Comparison of ENCODE assay signal across 8 cellular contexts in the genomic region with DNA sequence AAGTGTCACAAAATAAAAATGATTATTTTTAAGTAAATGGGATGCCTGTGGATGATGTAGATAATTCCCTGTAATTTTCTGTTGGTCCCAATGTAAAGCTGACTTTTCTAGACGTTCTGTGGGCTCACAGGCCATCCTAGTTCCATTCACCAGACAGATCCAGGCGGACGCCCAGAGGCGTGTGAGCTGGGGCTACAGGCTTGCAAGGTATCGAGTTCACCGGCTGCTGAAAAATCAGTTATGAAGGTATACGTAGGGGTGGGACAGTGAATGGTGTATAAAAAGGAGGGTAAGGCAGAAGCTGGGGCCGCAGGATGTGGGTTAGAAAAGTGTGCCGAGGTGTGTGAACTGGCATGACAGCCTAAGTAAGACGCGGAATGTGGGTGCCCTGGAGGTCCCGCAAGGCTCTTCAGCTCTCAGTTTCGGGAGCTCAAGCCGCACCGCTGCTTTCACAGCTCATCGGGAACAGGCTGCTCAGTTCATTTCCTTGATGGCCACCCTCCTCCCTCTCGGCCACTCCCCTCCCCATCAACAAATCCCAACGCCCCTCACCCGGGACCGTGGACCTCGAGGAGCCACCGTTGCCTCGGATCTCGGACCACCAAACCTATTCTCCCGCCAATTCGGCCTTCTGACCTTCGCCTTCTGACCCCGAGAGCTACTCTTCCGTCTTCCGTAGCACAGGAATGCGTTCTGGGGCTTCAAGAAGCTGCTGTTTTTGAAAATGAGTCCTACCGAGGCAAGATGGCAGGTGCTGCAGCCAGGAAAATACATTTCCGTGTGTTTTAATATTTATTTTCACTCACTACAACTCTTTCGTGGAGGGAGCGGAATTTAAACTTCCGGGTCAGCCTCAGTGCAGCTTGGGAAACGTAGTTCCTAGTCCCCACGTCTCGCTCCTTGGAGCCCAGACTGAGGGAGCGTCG. TPM values are rescaled to one million over a fixed set of nuclear protein-coding genes. Genes with fewer than 3 reads are reported as not detected.
DNase-seq lines count a peak whose midpoint lies in the region; ATAC-seq and TF ChIP-seq lines count a peak whose summit lies in the region.

Gene XNDC1N, minus strand, starts transcription at position 782 of the 926 bp plus-strand sequence. CDS start 5,241 bp downstream, outside the sequence.

- H3K4me1 ChIP-seq in BLaER1 treated with 17β-estradiol and CSF1 and Interleukin-3, amounts not matched to agents 10 nM and 100 nM = peaks cover 24 to 47% (median 38%) of the 10 kb centered on the region in 10 experiments

- peaks cover 0 to 35% (median 14%) of the 10 kb centered on the region in 11 experiments; a peak in 14 of 22 replicates for H3K36me3 ChIP-seq in BLaER1 treated with 17β-estradiol and CSF1 and Interleukin-3, amounts not matched to agents 10 nM and 100 nM

- peaks cover 0 to 22% (median 11%) of the 10 kb centered on the region in 11 experiments; a peak in 10 of 22 replicates for H4K20me1 ChIP-seq in BLaER1 treated with 17β-estradiol and CSF1 and Interleukin-3, amounts not matched to agents 10 nM and 100 nM

- H3K4me3 ChIP-seq in BLaER1 treated with 17β-estradiol and CSF1 and Interleukin-3, amounts not matched to agents 10 nM and 100 nM = peak within 1 kb of the TSS; percentile 72 to 95 (median 88)
- H3K4me3 ChIP-seq in lower leg skin (ENCODE audit: low read depth, poor library complexity, severe bottlenecking) = peak within 1 kb of the TSS; percentile 73

- H3K4me2 ChIP-seq in BLaER1 treated with 17β-estradiol and CSF1 and Interleukin-3, amounts not matched to agents 10 nM and 100 nM = peak within 1 kb of the TSS; percentile 89 to 99 (median 95)

- WGBS in lower leg skin, 2 donors = 0 to 1% methylated on average over 41 of the region's 41 CpGs

- peak; percentile 77 for ATAC-seq in HG03354 (IDR thresholded peaks at IDR 0.05; ENCODE audit: poor library complexity, severe bottlenecking, unreplicated experiment)

- H3K27ac ChIP-seq in BLaER1 treated with 17β-estradiol and CSF1 and Interleukin-3, amounts not matched to agents 10 nM and 100 nM = peak within 1 kb of the TSS; percentile 95 to 99 (median 98)

- no peaks in the 10 kb centered on the region for H3K9me3 ChIP-seq in BLaER1 treated with 17β-estradiol and CSF1 and Interleukin-3, amounts not matched to agents 10 nM and 100 nM (replicated peaks in 1 of 11)

- peak within 1 kb of the TSS; percentile 92 to 98 (median 95) for H3K9ac ChIP-seq in BLaER1 treated with 17β-estradiol and CSF1 and Interleukin-3, amounts not matched to agents 10 nM and 100 nM

- no peaks in the 10 kb centered on the region for H3K27me3 ChIP-seq in BLaER1 treated with 17β-estradiol and CSF1 and Interleukin-3, amounts not matched to agents 10 nM and 100 nM

- intact Hi-C loops in lower leg skin (cut with DNase I; ENCODE audit: low total_unique reads) = no loop called here

- peak; percentile 94 for DNase-seq in NCI-H345 (lab: John Stamatoyannopoulos, UW)
- DNase-seq in activated CD4-positive, CD25-positive, alpha-beta regulatory T cell treated with anti-CD3 and anti-CD28 coated beads, Interleukin-2, amount 50 U/mL, for 16 hours (ENCODE audit: low read depth, low spot score) = peak; percentile 70
- DNase-seq in dermis blood vessel endothelial cell = peak; percentile 91
- DNase-seq in lower leg skin (ENCODE audit: low spot score in 2 of 2) = peak; percentile 67 to 89
- DNase-seq in stimulated activated CD4-positive, alpha-beta T cell treated with anti-CD3 and anti-CD28 coated beads, TNF-alpha, amount 100 ng/mL, for 4 hours (ENCODE audit: low read depth in 3 of 3) = peak in 2 of 3 experiments; percentile 19 to 42

- TF ChIP-seq POLR2A in GM19193 (IDR thresholded peaks at IDR 0.05; ENCODE audit: extremely low read depth, insufficient read depth, insufficient read length) (peak; percentile 66), lower leg skin (IDR thresholded peaks at IDR 0.05) (no peak)

- TF ChIP-seq CTCF in lower leg skin (IDR thresholded peaks at IDR 0.05) = no peak

RNA-seq across cellular contexts. Expression of gene XNDC1N, which starts in this region (rescaled TPM):
- total RNA-seq in dermis blood vessel endothelial cell (6.1 and 6.3 TPM in 2 replicates), lower leg skin (1 to 10 TPM; 1.6 to 8.6 (median 6.5) TPM)

Comparison
In these comparisons a context has a peak if more than half of its experiments do, and no peak if none do; other contexts are left out.
1. Peak in every context shown above with its lines: DNase-seq, ATAC-seq, H3K4me3 ChIP-seq and H3K27ac ChIP-seq.
2. DNase-seq: peak in every context shown above with its lines; median percentile 94 in NCI-H345; 91 in dermis blood vessel endothelial cell; 78 in lower leg skin; 70 in activated CD4-positive, CD25-positive, alpha-beta regulatory T cell treated with anti-CD3 and anti-CD28 coated beads, Interleukin-2, amount 50 U/mL, for 16 hours; 30 in stimulated activated CD4-positive, alpha-beta T cell treated with anti-CD3 and anti-CD28 coated beads, TNF-alpha, amount 100 ng/mL, for 4 hours.